In genomic region chr11:82927264-82927880, GRCh38 we compare ENCODE assay signal across 8 cellular contexts. TPM values are rescaled to one million over a fixed set of nuclear protein-coding genes. Genes with fewer than 3 reads are reported as not detected.
DNase-seq lines count a peak whose midpoint lies in the region; ATAC-seq and TF ChIP-seq lines count a peak whose summit lies in the region.

No MANE protein-coding gene starts in this region.

- H2BK120ac ChIP-seq in mesendoderm (ENCODE audit: low read depth, low read length), result no peak overlapping the region

- H3K4me3 ChIP-seq in coronary artery (no peak overlapping the region), mesendoderm (ENCODE audit: low read length) (no peak overlapping the region)

- no peaks in the 10 kb centered on the region for H3K27me3 ChIP-seq in mesendoderm (ENCODE audit: insufficient read depth, low read length, poor library complexity)

- peak; percentile 72 for TF ChIP-seq CTCF in coronary artery (IDR thresholded peaks at IDR 0.05)

- no peak overlapping the region for H3K4ac ChIP-seq in mesendoderm (ENCODE audit: low read depth, low read length)

- H4K5ac ChIP-seq in mesendoderm (ENCODE audit: low read length), result no peak overlapping the region

- no peaks in the 10 kb centered on the region for H3K36me3 ChIP-seq in mesendoderm (ENCODE audit: control insufficient read depth, insufficient read depth, low read length)

- no peak overlapping the region for H3K23ac ChIP-seq in mesendoderm (ENCODE audit: low read length)

- peak; percentile 17 for DNase-seq in stimulated activated CD8-positive, alpha-beta memory T cell treated with anti-CD3 and anti-CD28 coated beads, Interleukin-12 subunit alpha, Interleukin-12 subunit beta, amount 100 ng/mL, for 1 hour (ENCODE audit: low read depth)
- no peak for DNase-seq in stimulated activated CD8-positive, alpha-beta memory T cell treated with anti-CD3 and anti-CD28 coated beads, Interleukin-4, amount 100 ng/mL, for 48 hours
- DNase-seq in KBM-7, result peak; percentile 59
- peak; percentile 77 for DNase-seq in RPMI8226
- no peak for DNase-seq in coronary artery (ENCODE audit: low spot score)
- DNase-seq in mesendoderm, result peak; percentile 54
- DNase-seq in HK-2 (ENCODE audit: unreplicated experiment), result no peak

- H3K79me2 ChIP-seq in mesendoderm (ENCODE audit: control insufficient read depth, insufficient read depth, low read length), result no peaks in the 10 kb centered on the region

- in situ Hi-C loops in KBM-7 (cut with MboI; ENCODE audit: low pct_unique_long_range_greater_than_20kb, low sequenced_read_pairs), result no loop called here

- no peaks in the 10 kb centered on the region for H3K4me1 ChIP-seq in mesendoderm (ENCODE audit: control insufficient read depth, low read depth, low read length)

- no peaks in the 10 kb centered on the region for H3K79me1 ChIP-seq in mesendoderm (ENCODE audit: low read length)

- no peak overlapping the region for H2BK5ac ChIP-seq in mesendoderm (ENCODE audit: low read length)

- no peak overlapping the region for H4K8ac ChIP-seq in mesendoderm (ENCODE audit: low read depth, low read length)

- no peak overlapping the region for H3K18ac ChIP-seq in mesendoderm (ENCODE audit: low read length)

- ATAC-seq in GM21529 (IDR thresholded peaks at IDR 0.05; ENCODE audit: unreplicated experiment), result peak; percentile 80

- no peak overlapping the region for H3K9ac ChIP-seq in mesendoderm (ENCODE audit: low read length)

- H3K4me2 ChIP-seq in mesendoderm (ENCODE audit: low read length), result no peak overlapping the region

- no peak overlapping the region for H2BK15ac ChIP-seq in mesendoderm (replicated peaks; ENCODE audit: low read depth)

- H3K27ac ChIP-seq in coronary artery (no peak overlapping the region), mesendoderm (ENCODE audit: low read depth, low read length) (no peak overlapping the region)

- H3K56ac ChIP-seq in mesendoderm (ENCODE audit: low read length), result no peak overlapping the region

- no peak overlapping the region for H2AK5ac ChIP-seq in mesendoderm (ENCODE audit: low read length)

RNA-seq across cellular contexts. Expression of gene DDIAS, which starts 25.8 kb away (rescaled TPM):
- polyA plus RNA-seq in mesendoderm (2013, experiment 1 of 2), result 23.4 TPM
- polyA plus RNA-seq in mesendoderm (2013, experiment 2 of 2), result 22.1 TPM

RNA-seq across cellular contexts. Expression of gene PRCP, which starts 27.1 kb away (rescaled TPM):
- polyA plus RNA-seq in mesendoderm (2013, experiment 1 of 2), result 33.2 TPM
- 33.0 TPM for polyA plus RNA-seq in mesendoderm (2013, experiment 2 of 2)

Comparison
In these comparisons a context has a peak if more than half of its experiments do, and no peak if none do; other contexts are left out.
1. DNase-seq: peak in stimulated activated CD8-positive, alpha-beta memory T cell treated with anti-CD3 and anti-CD28 coated beads, Interleukin-12 subunit alpha, Interleukin-12 subunit beta, amount 100 ng/mL, for 1 hour (single experiment), KBM-7 (single experiment), RPMI8226 (single experiment) and mesendoderm (single experiment); none in stimulated activated CD8-positive, alpha-beta memory T cell treated with anti-CD3 and anti-CD28 coated beads, Interleukin-4, amount 100 ng/mL, for 48 hours (single experiment), coronary artery (single experiment) and HK-2 (single experiment).